In genomic region chr12:130953783-130954543, GRCh38 we compare ENCODE assay signal across 9 cellular contexts. TPM values are rescaled to one million over a fixed set of nuclear protein-coding genes. Genes with fewer than 3 reads are reported as not detected.
DNase-seq lines count a peak whose midpoint lies in the region; ATAC-seq and TF ChIP-seq lines count a peak whose summit lies in the region.
"Had no signal": no experiment of that assay in that cellular context is flagged by ENCODE, and none has a peak within 500 bp of the region (broad histone marks: within the 10 kb centered on the region; RNA-seq: fewer than 3 reads in every experiment).

Gene ADGRD1, plus strand, starts transcription at chr12:130953907. Its CDS starts 559 bp downstream, at chr12:130954466.

- no peaks in the 10 kb centered on the region for H3K9me3 ChIP-seq in Panc1 (ENCODE audit: control insufficient read depth, insufficient read depth, low read depth, low read length)
- H3K9me3 ChIP-seq in left ventricle myocardium inferior (replicated peaks) = no peaks in the 10 kb centered on the region

- H3K27ac ChIP-seq in Panc1 (ENCODE audit: low read length) (no peak within 1 kb of the TSS), left ventricle myocardium inferior (replicated peaks) (peak within 1 kb of the TSS; percentile 89)

- POLR2A ChIA-PET in Panc1 (lab: Charles Lee) = no interaction called here

- intact Hi-C loops in Panc1 (cut with micrococcal nuclease; ENCODE audit: unreplicated experiment) = no loop called here
- intact Hi-C loops in left ventricle myocardium inferior (cut with micrococcal nuclease) = no loop called here

- ATAC-seq in Panc1 (peak; percentile 55), GM21381 (IDR thresholded peaks at IDR 0.05; ENCODE audit: unreplicated experiment) (no peak), GM21576 (IDR thresholded peaks at IDR 0.05; ENCODE audit: unreplicated experiment) (no peak), HG02885 (IDR thresholded peaks at IDR 0.05; ENCODE audit: poor library complexity, unreplicated experiment) (no peak)
- no peak for ATAC-seq in stimulated activated effector memory CD8-positive, alpha-beta T cell treated with anti-CD3 and anti-CD28 coated beads, Interleukin-12 subunit alpha, Interleukin-12 subunit beta, amount 100 ng/mL, for 72 hours

- DNase-seq in DMS53 treated with DMSO at 0.1 percent for 48 hours (lab: John Stamatoyannopoulos, UW; ENCODE audit: unreplicated experiment) (peak; percentile 12), Panc1 (ENCODE audit: low read depth, low spot score) (no peak), left ventricle myocardium inferior (peak; percentile 71), progenitor cell of endocrine pancreas (ENCODE audit: low spot score, unreplicated experiment) (no peak)
- no peak for DNase-seq in stimulated activated effector memory CD8-positive, alpha-beta T cell treated with anti-CD3 and anti-CD28 coated beads, Interleukin-12 subunit alpha, Interleukin-12 subunit beta, amount 100 ng/mL, for 72 hours (ENCODE audit: low spot score in 2 of 2)

- H3K9me3 Mint-ChIP-seq in progenitor cell of endocrine pancreas (ENCODE audit: low read depth) = no peaks in the 10 kb centered on the region
- H3K9me3 Mint-ChIP-seq in stimulated activated effector memory CD8-positive, alpha-beta T cell treated with anti-CD3 and anti-CD28 coated beads, Interleukin-12 subunit alpha, Interleukin-12 subunit beta, amount 100 ng/mL, for 72 hours = no peaks in the 10 kb centered on the region

- H3K4me1 ChIP-seq in Panc1 (ENCODE audit: control insufficient read depth, insufficient read depth, low read length) (no peaks in the 10 kb centered on the region), left ventricle myocardium inferior (peaks cover 69% of the 10 kb centered on the region)

- H3K36me3 ChIP-seq in Panc1 (ENCODE audit: control insufficient read depth, insufficient read depth, low read length) = no peaks in the 10 kb centered on the region
- peaks cover 7% of the 10 kb centered on the region for H3K36me3 ChIP-seq in left ventricle myocardium inferior

- TF ChIP-seq CTCF in Panc1 (IDR thresholded peaks at IDR 0.05) (no peak), left ventricle myocardium inferior (IDR thresholded peaks at IDR 0.05; ENCODE audit: borderline replicate concordance) (no peak), progenitor cell of endocrine pancreas (IDR thresholded peaks at IDR 0.05; ENCODE audit: unreplicated experiment) (no peak)

- H3K4me3 Mint-ChIP-seq in progenitor cell of endocrine pancreas (ENCODE audit: low read depth) = peak within 1 kb of the TSS; percentile 38
- no peak within 1 kb of the TSS for H3K4me3 Mint-ChIP-seq in stimulated activated effector memory CD8-positive, alpha-beta T cell treated with anti-CD3 and anti-CD28 coated beads, Interleukin-12 subunit alpha, Interleukin-12 subunit beta, amount 100 ng/mL, for 72 hours

- no peaks in the 10 kb centered on the region for H3K36me3 Mint-ChIP-seq in progenitor cell of endocrine pancreas (ENCODE audit: insufficient read depth)
- H3K36me3 Mint-ChIP-seq in stimulated activated effector memory CD8-positive, alpha-beta T cell treated with anti-CD3 and anti-CD28 coated beads, Interleukin-12 subunit alpha, Interleukin-12 subunit beta, amount 100 ng/mL, for 72 hours = no peaks in the 10 kb centered on the region

- in situ Hi-C loops in Panc1 (cut with HindIII; ENCODE audit: low pct_unique_long_range_greater_than_20kb, low sequenced_read_pairs) = no loop called here

- H3K27ac Mint-ChIP-seq in progenitor cell of endocrine pancreas = peak within 1 kb of the TSS; percentile 85
- no peak within 1 kb of the TSS for H3K27ac Mint-ChIP-seq in stimulated activated effector memory CD8-positive, alpha-beta T cell treated with anti-CD3 and anti-CD28 coated beads, Interleukin-12 subunit alpha, Interleukin-12 subunit beta, amount 100 ng/mL, for 72 hours

- H3K4me1 Mint-ChIP-seq in progenitor cell of endocrine pancreas (ENCODE audit: low read depth) = peaks cover 27% of the 10 kb centered on the region
- H3K4me1 Mint-ChIP-seq in stimulated activated effector memory CD8-positive, alpha-beta T cell treated with anti-CD3 and anti-CD28 coated beads, Interleukin-12 subunit alpha, Interleukin-12 subunit beta, amount 100 ng/mL, for 72 hours = no peaks in the 10 kb centered on the region

- peaks cover 16% of the 10 kb centered on the region for H3K27me3 Mint-ChIP-seq in progenitor cell of endocrine pancreas

- H3K4me3 ChIP-seq in Panc1 (ENCODE audit: low read depth in 2 of 2, low read length in 2 of 2) (no peak within 1 kb of the TSS), left ventricle myocardium inferior (peak within 1 kb of the TSS; percentile 73)

- CTCF ChIA-PET in Panc1 (lab: Charles Lee) = no interaction called here

- no TSS peak for BruUV-seq in Panc1 (replicated peaks; lab: Mats Ljungman, UMichigan)

- peaks cover 11% of the 10 kb centered on the region for H3K27me3 ChIP-seq in Panc1 (ENCODE audit: control insufficient read depth, insufficient read depth, low read length)
- H3K27me3 ChIP-seq in left ventricle myocardium inferior (ENCODE audit: low read depth) = no peaks in the 10 kb centered on the region

RNA-seq across cellular contexts. Expression of gene ADGRD1, which starts in this region (rescaled TPM):
- total RNA-seq in Panc1 (2021; ENCODE audit: unreplicated experiment) = 0.21 TPM
- 0.07 TPM for polyA plus RNA-seq in Panc1 (2012; ENCODE audit: insufficient read length)
- total RNA-seq in left ventricle myocardium inferior = 99.5 TPM
- 4.0 and 6.6 TPM in 2 replicates for total RNA-seq in progenitor cell of endocrine pancreas
- total RNA-seq: HT-29 had no signal

Comparison
In these comparisons a context has a peak if more than half of its experiments do, and no peak if none do; other contexts are left out.
1. RNA of gene ADGRD1 (total RNA-seq): 99.5 TPM in left ventricle myocardium inferior (single experiment); 4.0 to 6.6 TPM in progenitor cell of endocrine pancreas and 0.21 TPM in Panc1 (single experiment); every median in the first group is over 10 times any median in the second.
2. Peak in ATAC-seq in Panc1; RNA of the gene not detected or under 1 TPM.
3. DNase-seq: peak in DMS53 treated with DMSO at 0.1 percent for 48 hours (single experiment) and left ventricle myocardium inferior (single experiment); none in Panc1 (single experiment), progenitor cell of endocrine pancreas (single experiment) and stimulated activated effector memory CD8-positive, alpha-beta T cell treated with anti-CD3 and anti-CD28 coated beads, Interleukin-12 subunit alpha, Interleukin-12 subunit beta, amount 100 ng/mL, for 72 hours (0 of 2).